1 cellular context compared by ENCODE assay signal in the genomic region with DNA sequence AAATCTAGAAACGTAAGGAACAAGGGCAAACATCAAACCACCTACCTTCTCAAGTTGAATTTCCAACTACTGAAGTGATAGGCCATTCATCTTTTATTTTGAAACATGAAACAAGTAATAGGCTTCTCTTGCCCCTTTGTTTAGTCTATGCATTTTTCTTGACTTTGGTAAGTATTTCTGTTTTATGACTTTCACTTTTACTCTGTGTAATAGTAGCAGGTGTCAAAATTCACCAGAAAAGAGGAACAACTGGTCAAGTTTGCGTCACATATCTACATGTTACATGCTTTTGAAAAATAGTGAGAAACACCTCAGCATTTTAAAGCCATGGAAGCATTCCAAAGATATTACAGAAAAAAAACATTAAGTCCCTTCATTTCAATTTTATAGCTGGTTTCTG.
TF ChIP-seq lines count a peak whose summit lies in the region.

No MANE protein-coding gene starts in this region.

TF ChIP-seq in GM12878, 131 proteins besides CTCF, POLR2A, EP300 and RAD21 (continued from another document):
- TF ChIP-seq, protein P1, sequence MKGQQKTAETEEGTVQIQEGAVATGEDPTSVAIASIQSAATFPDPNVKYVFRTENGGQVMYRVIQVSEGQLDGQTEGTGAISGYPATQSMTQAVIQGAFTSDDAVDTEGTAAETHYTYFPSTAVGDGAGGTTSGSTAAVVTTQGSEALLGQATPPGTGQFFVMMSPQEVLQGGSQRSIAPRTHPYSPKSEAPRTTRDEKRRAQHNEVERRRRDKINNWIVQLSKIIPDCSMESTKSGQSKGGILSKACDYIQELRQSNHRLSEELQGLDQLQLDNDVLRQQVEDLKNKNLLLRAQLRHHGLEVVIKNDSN (IDR thresholded peaks at IDR 0.05; ENCODE audit: borderline replicate concordance, extremely low read length, insufficient read depth, low read depth, low read length) = no peak
- TF ChIP-seq CBX5 (IDR thresholded peaks at IDR 0.05; ENCODE audit: low read depth) (no peak), RAD51 (IDR thresholded peaks at IDR 0.05) (0 out of 2 replicates have a peak, but pooled peaks have one; percentile 14), ZBED1 (IDR thresholded peaks at IDR 0.05; ENCODE audit: borderline replicate concordance) (no peak), YY1 (IDR thresholded peaks at IDR 0.05; ENCODE audit: low read depth, low read length) (no peak), CHD2 (IDR thresholded peaks at IDR 0.05; ENCODE audit: borderline replicate concordance, low read depth, low read length) (peak; percentile 54; the same call in 1 of the 2 replicates), MYC (IDR thresholded peaks at IDR 0.05; ENCODE audit: insufficient read depth, insufficient read length, insufficient replicate concordance, low read length, severe bottlenecking) (no peak), KLF5 (IDR thresholded peaks at IDR 0.05; ENCODE audit: partially characterized antibody) (no peak), POU2F2 (IDR thresholded peaks at IDR 0.05; ENCODE audit: borderline replicate concordance, low read depth, low read length) (peak; percentile 35; the same call in 1 of the 3 replicates), LARP7 (IDR thresholded peaks at IDR 0.05) (no peak), ZNF24 (IDR thresholded peaks at IDR 0.05) (0 out of 2 replicates have a peak, but pooled peaks have one; percentile 57), NR2F1 (conservative IDR thresholded peaks at IDR 0.05) (0 out of 2 replicates have a peak, but pooled peaks have one; percentile 39), ZNF274 (IDR thresholded peaks at IDR 0.05; ENCODE audit: insufficient read depth, insufficient read length) (no peak), TARDBP (IDR thresholded peaks at IDR 0.05; ENCODE audit: borderline replicate concordance) (no peak), SIN3A (IDR thresholded peaks at IDR 0.05; ENCODE audit: low read depth, low read length) (no peak), BHLHE40 (IDR thresholded peaks at IDR 0.05; ENCODE audit: borderline replicate concordance in 1 of 2, low read depth in 2 of 2, low read length in 1 of 2) (peak; percentile 46 to 72; a peak in 3 of 4 replicates), MXI1 (IDR thresholded peaks at IDR 0.05; ENCODE audit: low read depth, low read length) (no peak), CBFB (IDR thresholded peaks at IDR 0.05; ENCODE audit: low read depth) (no peak), NBN (IDR thresholded peaks at IDR 0.05) (peak; percentile 54; the same call in 1 of the 2 replicates), RELA (IDR thresholded peaks at IDR 0.05; ENCODE audit: borderline replicate concordance, partially characterized antibody) (no peak), EZH2 (IDR thresholded peaks at IDR 0.05; ENCODE audit: borderline replicate concordance, control insufficient read depth, low read depth, low read length) (no peak), SUZ12 (IDR thresholded peaks at IDR 0.05; ENCODE audit: unreplicated experiment) (no peak)
- TF ChIP-seq, protein P2, sequence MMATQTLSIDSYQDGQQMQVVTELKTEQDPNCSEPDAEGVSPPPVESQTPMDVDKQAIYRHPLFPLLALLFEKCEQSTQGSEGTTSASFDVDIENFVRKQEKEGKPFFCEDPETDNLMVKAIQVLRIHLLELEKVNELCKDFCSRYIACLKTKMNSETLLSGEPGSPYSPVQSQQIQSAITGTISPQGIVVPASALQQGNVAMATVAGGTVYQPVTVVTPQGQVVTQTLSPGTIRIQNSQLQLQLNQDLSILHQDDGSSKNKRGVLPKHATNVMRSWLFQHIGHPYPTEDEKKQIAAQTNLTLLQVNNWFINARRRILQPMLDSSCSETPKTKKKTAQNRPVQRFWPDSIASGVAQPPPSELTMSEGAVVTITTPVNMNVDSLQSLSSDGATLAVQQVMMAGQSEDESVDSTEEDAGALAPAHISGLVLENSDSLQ (IDR thresholded peaks at IDR 0.05) = peak; percentile 31; the same call in 1 of the 2 replicates
- TF ChIP-seq, protein P3, sequence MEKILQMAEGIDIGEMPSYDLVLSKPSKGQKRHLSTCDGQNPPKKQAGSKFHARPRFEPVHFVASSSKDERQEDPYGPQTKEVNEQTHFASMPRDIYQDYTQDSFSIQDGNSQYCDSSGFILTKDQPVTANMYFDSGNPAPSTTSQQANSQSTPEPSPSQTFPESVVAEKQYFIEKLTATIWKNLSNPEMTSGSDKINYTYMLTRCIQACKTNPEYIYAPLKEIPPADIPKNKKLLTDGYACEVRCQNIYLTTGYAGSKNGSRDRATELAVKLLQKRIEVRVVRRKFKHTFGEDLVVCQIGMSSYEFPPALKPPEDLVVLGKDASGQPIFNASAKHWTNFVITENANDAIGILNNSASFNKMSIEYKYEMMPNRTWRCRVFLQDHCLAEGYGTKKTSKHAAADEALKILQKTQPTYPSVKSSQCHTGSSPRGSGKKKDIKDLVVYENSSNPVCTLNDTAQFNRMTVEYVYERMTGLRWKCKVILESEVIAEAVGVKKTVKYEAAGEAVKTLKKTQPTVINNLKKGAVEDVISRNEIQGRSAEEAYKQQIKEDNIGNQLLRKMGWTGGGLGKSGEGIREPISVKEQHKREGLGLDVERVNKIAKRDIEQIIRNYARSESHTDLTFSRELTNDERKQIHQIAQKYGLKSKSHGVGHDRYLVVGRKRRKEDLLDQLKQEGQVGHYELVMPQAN (conservative IDR thresholded peaks at IDR 0.05) = no peak
- TF ChIP-seq, protein P4, sequence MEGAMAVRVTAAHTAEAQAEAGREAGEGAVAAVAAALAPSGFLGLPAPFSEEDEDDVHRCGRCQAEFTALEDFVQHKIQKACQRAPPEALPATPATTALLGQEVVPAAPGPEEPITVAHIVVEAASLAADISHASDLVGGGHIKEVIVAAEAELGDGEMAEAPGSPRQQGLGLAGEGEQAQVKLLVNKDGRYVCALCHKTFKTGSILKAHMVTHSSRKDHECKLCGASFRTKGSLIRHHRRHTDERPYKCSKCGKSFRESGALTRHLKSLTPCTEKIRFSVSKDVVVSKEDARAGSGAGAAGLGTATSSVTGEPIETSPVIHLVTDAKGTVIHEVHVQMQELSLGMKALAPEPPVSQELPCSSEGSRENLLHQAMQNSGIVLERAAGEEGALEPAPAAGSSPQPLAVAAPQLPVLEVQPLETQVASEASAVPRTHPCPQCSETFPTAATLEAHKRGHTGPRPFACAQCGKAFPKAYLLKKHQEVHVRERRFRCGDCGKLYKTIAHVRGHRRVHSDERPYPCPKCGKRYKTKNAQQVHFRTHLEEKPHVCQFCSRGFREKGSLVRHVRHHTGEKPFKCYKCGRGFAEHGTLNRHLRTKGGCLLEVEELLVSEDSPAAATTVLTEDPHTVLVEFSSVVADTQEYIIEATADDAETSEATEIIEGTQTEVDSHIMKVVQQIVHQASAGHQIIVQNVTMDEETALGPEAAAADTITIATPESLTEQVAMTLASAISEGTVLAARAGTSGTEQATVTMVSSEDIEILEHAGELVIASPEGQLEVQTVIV (IDR thresholded peaks at IDR 0.05; ENCODE audit: borderline replicate concordance, partially characterized antibody) = no peak
- TF ChIP-seq, protein P5, sequence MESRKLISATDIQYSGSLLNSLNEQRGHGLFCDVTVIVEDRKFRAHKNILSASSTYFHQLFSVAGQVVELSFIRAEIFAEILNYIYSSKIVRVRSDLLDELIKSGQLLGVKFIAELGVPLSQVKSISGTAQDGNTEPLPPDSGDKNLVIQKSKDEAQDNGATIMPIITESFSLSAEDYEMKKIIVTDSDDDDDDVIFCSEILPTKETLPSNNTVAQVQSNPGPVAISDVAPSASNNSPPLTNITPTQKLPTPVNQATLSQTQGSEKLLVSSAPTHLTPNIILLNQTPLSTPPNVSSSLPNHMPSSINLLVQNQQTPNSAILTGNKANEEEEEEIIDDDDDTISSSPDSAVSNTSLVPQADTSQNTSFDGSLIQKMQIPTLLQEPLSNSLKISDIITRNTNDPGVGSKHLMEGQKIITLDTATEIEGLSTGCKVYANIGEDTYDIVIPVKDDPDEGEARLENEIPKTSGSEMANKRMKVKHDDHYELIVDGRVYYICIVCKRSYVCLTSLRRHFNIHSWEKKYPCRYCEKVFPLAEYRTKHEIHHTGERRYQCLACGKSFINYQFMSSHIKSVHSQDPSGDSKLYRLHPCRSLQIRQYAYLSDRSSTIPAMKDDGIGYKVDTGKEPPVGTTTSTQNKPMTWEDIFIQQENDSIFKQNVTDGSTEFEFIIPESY (IDR thresholded peaks at IDR 0.05) = no peak
